Comparison of ENCODE assay signal across 14 cellular contexts in the genomic region with DNA sequence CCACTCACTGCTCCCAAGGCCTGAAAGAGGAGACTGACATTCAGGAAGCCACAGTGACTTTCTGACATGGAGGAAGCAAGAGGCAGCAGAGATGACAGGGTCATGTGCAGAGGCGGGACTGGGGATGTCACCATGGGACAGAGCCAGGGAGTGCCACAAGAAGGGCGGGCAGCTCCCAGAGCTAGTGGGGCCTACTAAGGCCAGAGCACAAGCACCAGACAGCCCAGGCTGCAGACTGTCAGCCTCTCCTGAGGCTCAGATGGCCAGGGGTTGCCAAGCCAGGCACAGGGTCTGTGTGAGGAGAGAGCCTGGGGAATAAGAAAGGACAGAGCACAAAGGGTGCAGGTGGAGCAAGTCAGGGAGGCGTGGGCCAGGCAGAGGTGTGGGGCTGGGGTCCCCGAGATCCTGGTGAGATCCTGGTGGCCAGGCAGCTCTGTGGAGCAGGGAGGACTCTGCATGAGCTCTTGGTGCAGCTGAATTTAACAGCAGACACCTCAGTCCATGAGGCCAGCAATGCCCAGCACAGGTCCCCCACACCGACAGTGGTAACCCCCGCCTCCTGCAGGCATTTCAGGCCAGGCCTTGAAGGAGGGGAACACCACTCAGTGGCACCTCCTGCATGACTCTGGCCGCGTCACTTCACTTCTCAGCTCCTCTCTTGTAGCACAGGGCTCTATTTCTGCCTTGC. TPM values are rescaled to one million over a fixed set of nuclear protein-coding genes. Genes with fewer than 3 reads are reported as not detected.
DNase-seq lines count a peak whose midpoint lies in the region; ATAC-seq and TF ChIP-seq lines count a peak whose summit lies in the region.
"Had no signal": no experiment of that assay in that cellular context is flagged by ENCODE, and none has a peak within 500 bp of the region (broad histone marks: within the 10 kb centered on the region; RNA-seq: fewer than 3 reads in every experiment).

No MANE protein-coding gene starts in this region.

- H2AFZ ChIP-seq in neural progenitor cell (replicated peaks): no peak overlapping the region

- H3K79me2 ChIP-seq in neural progenitor cell (ENCODE audit: low read depth): no peaks in the 10 kb centered on the region

- H3K27ac Mint-ChIP-seq in Caco-2 (ENCODE audit: unreplicated experiment) (peak overlapping the region; percentile 67), neural progenitor cell (no peak overlapping the region)
- peak overlapping the region; percentile 67 to 72 for H3K27ac Mint-ChIP-seq in activated naive CD4-positive, alpha-beta T cell treated with anti-CD3 and anti-CD28 coated beads, Interleukin-2, amount 50 U/mL, for 72 hours
- H3K27ac Mint-ChIP-seq in naive thymus-derived CD4-positive, alpha-beta T cell: peak overlapping the region in 8 of 9 donors; percentile 39 to 87 (median 70)

- DNase-seq in CD1c-positive myeloid dendritic cell (ENCODE audit: extremely low spot score) (peak; percentile 85), Caco-2 (no peak), NCI-H226 (no peak), HCEC 1CT (no peak), neural progenitor cell (ENCODE audit: low spot score) (no peak)
- peak in 1 of 2 donors; percentile 39 for DNase-seq in activated naive CD4-positive, alpha-beta T cell treated with anti-CD3 and anti-CD28 coated beads, Interleukin-2, amount 50 U/mL, for 72 hours (ENCODE audit: low spot score in 2 of 2)
- no peak for DNase-seq in naive thymus-derived CD4-positive, alpha-beta T cell
- no peak for DNase-seq in effector CD8-positive, alpha-beta T cell (lab: John Stamatoyannopoulos, UW)
- DNase-seq: activated CD8-positive, alpha-beta memory T cell treated with anti-CD3 and anti-CD28 coated beads, Interleukin-2, amount 50 U/mL, for 4 hours; GDM1; KBM-7; NCI-H187; NCI-H526 treated with DMSO at 0.1 percent for 48 hours had no signal

- no peak overlapping the region for H3K4me2 ChIP-seq in neural progenitor cell

- no peaks in the 10 kb centered on the region for H3F3A ChIP-seq in neural progenitor cell (ENCODE audit: low read depth)

- H3K36me3 Mint-ChIP-seq in Caco-2 (ENCODE audit: insufficient read depth, unreplicated experiment): peaks cover 21% of the 10 kb centered on the region
- H3K36me3 Mint-ChIP-seq in activated naive CD4-positive, alpha-beta T cell treated with anti-CD3 and anti-CD28 coated beads, Interleukin-2, amount 50 U/mL, for 72 hours: peaks cover 0 to 5% of the 10 kb centered on the region in 2 donors
- H3K36me3 Mint-ChIP-seq in naive thymus-derived CD4-positive, alpha-beta T cell: peaks cover 18 to 66% (median 29%) of the 10 kb centered on the region in 5 donors
- H3K36me3 Mint-ChIP-seq in neural progenitor cell: peaks cover 16% of the 10 kb centered on the region

- CTCF ChIA-PET in Caco-2 (lab: Charles Lee): no interaction called here
- CTCF ChIA-PET in naive thymus-derived CD4-positive, alpha-beta T cell (lab: Charles Lee): no interaction called here

- H3K4me3 Mint-ChIP-seq in Caco-2 (ENCODE audit: unreplicated experiment) (no peak overlapping the region), neural progenitor cell (no peak overlapping the region)
- no peak overlapping the region for H3K4me3 Mint-ChIP-seq in naive thymus-derived CD4-positive, alpha-beta T cell

- H4K20me1 ChIP-seq in neural progenitor cell (ENCODE audit: low read depth): no peaks in the 10 kb centered on the region

- H3K4me1 ChIP-seq in Caco-2 (no peaks in the 10 kb centered on the region), neural progenitor cell (no peaks in the 10 kb centered on the region)
- no peaks in the 10 kb centered on the region for H3K4me1 ChIP-seq in naive thymus-derived CD4-positive, alpha-beta T cell (ENCODE audit: control insufficient read depth in 2 of 2, insufficient read depth in 2 of 2, low read length in 2 of 2)

- no peak for ATAC-seq in activated naive CD4-positive, alpha-beta T cell treated with anti-CD3 and anti-CD28 coated beads, Interleukin-2, amount 50 U/mL, for 72 hours
- no peak for ATAC-seq in naive thymus-derived CD4-positive, alpha-beta T cell

- H3K9ac ChIP-seq in neural progenitor cell: no peak overlapping the region

- no peak overlapping the region for H3K4me3 ChIP-seq in Caco-2 (ENCODE audit: low read depth, low read length)
- no peak overlapping the region for H3K4me3 ChIP-seq in naive thymus-derived CD4-positive, alpha-beta T cell (ENCODE audit: low read length)
- no peak overlapping the region for H3K4me3 ChIP-seq in neural progenitor cell

- intact Hi-C loops in Caco-2 (cut with micrococcal nuclease; ENCODE audit: unreplicated experiment): no loop called here
- intact Hi-C loops in naive thymus-derived CD4-positive, alpha-beta T cell (cut with micrococcal nuclease): no loop called here

- H3K27ac ChIP-seq in naive thymus-derived CD4-positive, alpha-beta T cell (ENCODE audit: low read depth, low read length): no peak overlapping the region
- H3K27ac ChIP-seq in neural progenitor cell: no peak overlapping the region
- H3K27ac ChIP-seq: C4-2B had no signal

- POLR2A ChIA-PET in Caco-2 (lab: Charles Lee): no interaction called here
- POLR2A ChIA-PET in naive thymus-derived CD4-positive, alpha-beta T cell (lab: Charles Lee): interaction anchor here (0.6 kb wide), 1 partner anchor 206 kb away, joined by 5 read pairs; no protein-coding TSS in a partner anchor

- H3K36me3 ChIP-seq in Caco-2 (ENCODE audit: control insufficient read depth, insufficient read depth, low read length) (0 out of 2 replicates have a peak, but pooled peaks cover 1% of the 10 kb centered on the region), neural progenitor cell (no peaks in the 10 kb centered on the region)
- peaks cover 6 to 99% (median 43%) of the 10 kb centered on the region in 3 experiments for H3K36me3 ChIP-seq in naive thymus-derived CD4-positive, alpha-beta T cell (ENCODE audit: control insufficient read depth in 2 of 3, insufficient read depth in 3 of 3, low read length in 3 of 3)

- H3K4me1 Mint-ChIP-seq in Caco-2 (ENCODE audit: low read depth, unreplicated experiment): no peaks in the 10 kb centered on the region
- H3K4me1 Mint-ChIP-seq in naive thymus-derived CD4-positive, alpha-beta T cell: peaks cover 9 to 41% (median 25%) of the 10 kb centered on the region in 7 donors
- peaks cover 3% of the 10 kb centered on the region for H3K4me1 Mint-ChIP-seq in neural progenitor cell

- TF ChIP-seq CTCF in Caco-2 (IDR thresholded peaks at IDR 0.05; ENCODE audit: insufficient read depth in 1 of 2, low read depth in 1 of 2, low read length in 1 of 2, severe bottlenecking in 1 of 2, unreplicated experiment in 1 of 2) (no peak), neural progenitor cell (IDR thresholded peaks at IDR 0.05) (no peak)

- no peaks in the 10 kb centered on the region for H3K27me3 ChIP-seq in Caco-2 (replicated peaks; ENCODE audit: control insufficient read depth, insufficient read depth, low read length)
- H3K27me3 ChIP-seq in naive thymus-derived CD4-positive, alpha-beta T cell (ENCODE audit: control insufficient read depth in 2 of 2, insufficient read depth in 2 of 2, low read length in 2 of 2): no peaks in the 10 kb centered on the region
- no peaks in the 10 kb centered on the region for H3K27me3 ChIP-seq in neural progenitor cell

- no TSS peak for BruUV-seq in Caco-2 (replicated peaks; lab: Mats Ljungman, UMichigan)

- H3K9me3 Mint-ChIP-seq in Caco-2 (ENCODE audit: unreplicated experiment) (no peaks in the 10 kb centered on the region), neural progenitor cell (no peaks in the 10 kb centered on the region)
- no peaks in the 10 kb centered on the region for H3K9me3 Mint-ChIP-seq in activated naive CD4-positive, alpha-beta T cell treated with anti-CD3 and anti-CD28 coated beads, Interleukin-2, amount 50 U/mL, for 72 hours
- peaks cover 0 to 4% (median 0%) of the 10 kb centered on the region in 11 donors for H3K9me3 Mint-ChIP-seq in naive thymus-derived CD4-positive, alpha-beta T cell

- H3K27me3 Mint-ChIP-seq in Caco-2 (ENCODE audit: insufficient read depth, unreplicated experiment) (no peaks in the 10 kb centered on the region), neural progenitor cell (ENCODE audit: insufficient read depth, low read depth) (peaks cover 4% of the 10 kb centered on the region)
- no peaks in the 10 kb centered on the region for H3K27me3 Mint-ChIP-seq in naive thymus-derived CD4-positive, alpha-beta T cell

- H3K9me3 ChIP-seq in Caco-2: no peaks in the 10 kb centered on the region
- H3K9me3 ChIP-seq in naive thymus-derived CD4-positive, alpha-beta T cell (ENCODE audit: control insufficient read depth in 2 of 3, low read length in 3 of 3): no peaks in the 10 kb centered on the region
- no peaks in the 10 kb centered on the region for H3K9me3 ChIP-seq in neural progenitor cell (ENCODE audit: low read depth)

RNA-seq across cellular contexts. Expression of gene SGSM3, which starts 52.3 kb away (rescaled TPM):
- total RNA-seq in Caco-2 (2022): 51.4 and 56.5 TPM in 2 replicates
- 10 to 100 TPM; 31.8 to 50.2 TPM for total RNA-seq in activated naive CD4-positive, alpha-beta T cell treated with anti-CD3 and anti-CD28 coated beads, Interleukin-2, amount 50 U/mL, for 72 hours
- total RNA-seq in naive thymus-derived CD4-positive, alpha-beta T cell: 100 to 1,000 TPM in 2 of 5 experiments, 10 to 100 TPM in 3; 75.2 to 114 (median 91.1) TPM
- 10 to 100 TPM; 52.1 to 61.2 TPM for polyA plus RNA-seq in naive thymus-derived CD4-positive, alpha-beta T cell
- total RNA-seq in neural progenitor cell (ENCODE audit: low replicate concordance): 55.2 and 127 TPM in 2 replicates
